In the genomic region with DNA sequence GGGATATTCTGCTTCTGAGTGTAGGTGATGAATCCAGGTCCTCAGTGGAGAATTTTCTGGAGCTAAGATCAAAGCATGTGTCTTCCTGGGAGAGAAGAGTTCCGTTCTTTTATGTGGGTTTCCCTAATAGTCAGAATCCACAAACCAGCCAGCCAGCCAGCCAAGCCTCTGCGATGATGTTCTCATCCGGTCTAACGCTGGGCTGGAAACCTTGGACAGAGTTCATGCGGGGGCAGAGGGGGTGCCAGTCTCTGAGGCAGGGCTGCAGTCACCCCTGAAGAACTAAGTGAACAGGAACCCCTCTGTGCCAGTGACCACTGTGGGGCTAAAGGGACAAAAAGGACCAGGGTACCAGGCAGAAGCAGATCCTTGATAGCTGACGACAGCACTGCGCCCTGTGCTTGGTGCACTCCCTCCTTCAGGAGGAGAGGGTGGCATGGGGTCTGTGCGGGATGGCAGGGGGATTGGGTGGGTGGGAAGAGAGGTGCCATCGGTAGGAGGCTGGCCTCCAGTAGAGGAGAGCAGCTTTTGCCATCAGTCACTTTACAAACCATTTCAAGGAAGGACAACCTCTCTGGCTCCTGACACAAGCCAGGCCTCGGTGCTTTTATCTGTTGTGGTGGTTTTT, we compare ENCODE assay signal across 3 cellular contexts.
TF ChIP-seq lines count a peak whose summit lies in the region.

No MANE protein-coding gene starts in this region.

TF ChIP-seq in SK-N-SH, 30 proteins besides CTCF, POLR2A, EP300 and RAD21:
- TF ChIP-seq RFX5 (IDR thresholded peaks at IDR 0.05; ENCODE audit: low read length), result no peak
- TF ChIP-seq FOXJ3 (CRISPR knock-in tag; IDR thresholded peaks at IDR 0.05), result no peak
- TF ChIP-seq SMC3 (IDR thresholded peaks at IDR 0.05; ENCODE audit: low read depth, low read length), result no peak
TF ChIP-seq in SK-N-SH: peak in this region for 0.

TF ChIP-seq in SK-N-SH treated with all-trans-retinoic acid at 6 μM for 48 hours, 23 proteins besides CTCF, POLR2A, EP300 and RAD21:
- TF ChIP-seq OSR1 (CRISPR knock-in tag; IDR thresholded peaks at IDR 0.05) (no peak), TCF4 (CRISPR knock-in tag; IDR thresholded peaks at IDR 0.05; ENCODE audit: borderline replicate concordance) (no peak), ESRRG (CRISPR knock-in tag; IDR thresholded peaks at IDR 0.05) (no peak)
- TF ChIP-seq, protein P1, sequence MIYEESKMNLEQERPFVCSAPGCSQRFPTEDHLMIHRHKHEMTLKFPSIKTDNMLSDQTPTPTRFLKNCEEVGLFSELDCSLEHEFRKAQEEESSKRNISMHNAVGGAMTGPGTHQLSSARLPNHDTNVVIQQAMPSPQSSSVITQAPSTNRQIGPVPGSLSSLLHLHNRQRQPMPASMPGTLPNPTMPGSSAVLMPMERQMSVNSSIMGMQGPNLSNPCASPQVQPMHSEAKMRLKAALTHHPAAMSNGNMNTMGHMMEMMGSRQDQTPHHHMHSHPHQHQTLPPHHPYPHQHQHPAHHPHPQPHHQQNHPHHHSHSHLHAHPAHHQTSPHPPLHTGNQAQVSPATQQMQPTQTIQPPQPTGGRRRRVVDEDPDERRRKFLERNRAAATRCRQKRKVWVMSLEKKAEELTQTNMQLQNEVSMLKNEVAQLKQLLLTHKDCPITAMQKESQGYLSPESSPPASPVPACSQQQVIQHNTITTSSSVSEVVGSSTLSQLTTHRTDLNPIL (CRISPR knock-in tag; IDR thresholded peaks at IDR 0.05; ENCODE audit: low read depth), result no peak

TF ChIP-seq in IMR-90, 13 proteins besides CTCF, POLR2A, EP300 and RAD21:
- TF ChIP-seq BHLHE40 (IDR thresholded peaks at IDR 0.05; ENCODE audit: low read depth, low read length) (no peak), MAFK (IDR thresholded peaks at IDR 0.05; ENCODE audit: low read depth, low read length) (no peak), CHD1 (IDR thresholded peaks at IDR 0.05; ENCODE audit: low read depth, low read length) (no peak), USF2 (IDR thresholded peaks at IDR 0.05; ENCODE audit: low read depth, low read length) (no peak), MXI1 (IDR thresholded peaks at IDR 0.05; ENCODE audit: borderline replicate concordance, low read depth, low read length) (no peak), FOS (IDR thresholded peaks at IDR 0.05; ENCODE audit: low read depth, low read length) (no peak), SMC3 (IDR thresholded peaks at IDR 0.05; ENCODE audit: low read depth, low read length) (no peak)
